Comparison of ENCODE assay signal across 18 cellular contexts in genomic region chr13:111165189-111165588, GRCh38. TPM values are rescaled to one million over a fixed set of nuclear protein-coding genes. Genes with fewer than 3 reads are reported as not detected.
DNase-seq lines count a peak whose midpoint lies in the region; ATAC-seq and TF ChIP-seq lines count a peak whose summit lies in the region.
"Had no signal": no experiment of that assay in that cellular context is flagged by ENCODE, and none has a peak within 500 bp of the region (broad histone marks: within the 10 kb centered on the region; RNA-seq: fewer than 3 reads in every experiment).

No MANE protein-coding gene starts in this region.

- H3K36me3 Mint-ChIP-seq in WTC11: peaks cover 9% of the 10 kb centered on the region
- H3K36me3 Mint-ChIP-seq in effector memory CD8-positive, alpha-beta T cell (ENCODE audit: insufficient read depth): peaks cover 21% of the 10 kb centered on the region

- ATAC-seq in GM21367 (IDR thresholded peaks at IDR 0.05; ENCODE audit: unreplicated experiment) (peak; percentile 21), HG02973 (IDR thresholded peaks at IDR 0.05; ENCODE audit: unreplicated experiment) (peak; percentile 20), WTC11 (no peak), GM18511 (IDR thresholded peaks at IDR 0.05; ENCODE audit: unreplicated experiment) (no peak)
- no peak for ATAC-seq in effector memory CD8-positive, alpha-beta T cell (replicated peaks)
- ATAC-seq: activated T-cell treated with anti-CD3 and anti-CD28 coated beads, Interleukin-2, amount 50 U/mL, for 4 hours; HepG2; natural killer cell had no signal

- peaks cover 7% of the 10 kb centered on the region; the same call in 1 of the 2 replicates for H3K9me3 Mint-ChIP-seq in WTC11
- no peaks in the 10 kb centered on the region for H3K9me3 Mint-ChIP-seq in effector memory CD8-positive, alpha-beta T cell
- H3K9me3 Mint-ChIP-seq: activated T-cell treated with anti-CD3 and anti-CD28 coated beads, Interleukin-2, amount 50 U/mL, for 4 hours; natural killer cell had no signal

- TF ChIP-seq CTCF in GM12875 (IDR thresholded peaks at IDR 0.05; ENCODE audit: borderline replicate concordance, insufficient read depth, low read depth, low read length): no peak
- TF ChIP-seq CTCF in WTC11 (IDR thresholded peaks at IDR 0.05): no peak
- no peak for TF ChIP-seq CTCF in brain microvascular endothelial cell (IDR thresholded peaks at IDR 0.05; ENCODE audit: low read depth, low read length, missing control alignments)

- POLR2A ChIA-PET in WTC11 (lab: Charles Lee): no interaction called here

- no peak overlapping the region for H3K4me3 Mint-ChIP-seq in WTC11
- no peak overlapping the region for H3K4me3 Mint-ChIP-seq in effector memory CD8-positive, alpha-beta T cell
- H3K4me3 Mint-ChIP-seq: activated T-cell treated with anti-CD3 and anti-CD28 coated beads, Interleukin-2, amount 50 U/mL, for 4 hours; natural killer cell had no signal

- DNase-seq in WTC11 (ENCODE audit: low spot score) (no peak), medulla oblongata (ENCODE audit: extremely low spot score) (no peak), brain microvascular endothelial cell (no peak)
- no peak for DNase-seq in effector memory CD8-positive, alpha-beta T cell
- DNase-seq: activated CD4-positive, CD25-positive, alpha-beta regulatory T cell; activated T-cell treated with anti-CD3 and anti-CD28 coated beads, Interleukin-2, amount 50 U/mL, for 4 hours; aorta; kidney; natural killer cell; NCI-H1417 treated with DMSO at 0.1 percent for 48 hours; NCI-H82 had no signal

- no peaks in the 10 kb centered on the region for H3K27me3 ChIP-seq in brain microvascular endothelial cell (replicated peaks)
- H3K27me3 ChIP-seq: SJSA1 had no signal

- H3K36me3 ChIP-seq in brain microvascular endothelial cell (replicated peaks): no peaks in the 10 kb centered on the region

- CTCF ChIA-PET in WTC11 (lab: Charles Lee): no interaction called here

- H3K4me1 Mint-ChIP-seq in WTC11: no peaks in the 10 kb centered on the region; the same call in 1 of the 2 replicates
- H3K4me1 Mint-ChIP-seq in effector memory CD8-positive, alpha-beta T cell (ENCODE audit: low read depth in 2 of 2): peaks cover 35 to 57% of the 10 kb centered on the region in 2 donors

- no peaks in the 10 kb centered on the region for H3K27me3 Mint-ChIP-seq in WTC11 (ENCODE audit: low read depth)
- no peaks in the 10 kb centered on the region for H3K27me3 Mint-ChIP-seq in effector memory CD8-positive, alpha-beta T cell

- in situ Hi-C loops in brain microvascular endothelial cell (cut with HindIII; ENCODE audit: low pct_ligation_motif_present, low sequenced_read_pairs): no loop called here

- 0 out of 2 replicates have a peak overlapping the region, but pooled peaks have one; percentile 38 for H3K27ac Mint-ChIP-seq in WTC11
- H3K27ac Mint-ChIP-seq in effector memory CD8-positive, alpha-beta T cell: peak overlapping the region in 1 of 2 donors; percentile 81

- no peak overlapping the region for H3K27ac ChIP-seq in brain microvascular endothelial cell
- H3K27ac ChIP-seq: SJSA1, skin epidermis had no signal

- H3K4me3 ChIP-seq in GM12875 (ENCODE audit: low read depth, low read length) (peak overlapping the region; percentile 17), brain microvascular endothelial cell (ENCODE audit: low read depth, low read length) (no peak overlapping the region)
- H3K4me3 ChIP-seq: SJSA1, skin epidermis had no signal

TF ChIP-seq in WTC11, 78 proteins besides CTCF, POLR2A, EP300 and RAD21:
- TF ChIP-seq, protein P1, sequence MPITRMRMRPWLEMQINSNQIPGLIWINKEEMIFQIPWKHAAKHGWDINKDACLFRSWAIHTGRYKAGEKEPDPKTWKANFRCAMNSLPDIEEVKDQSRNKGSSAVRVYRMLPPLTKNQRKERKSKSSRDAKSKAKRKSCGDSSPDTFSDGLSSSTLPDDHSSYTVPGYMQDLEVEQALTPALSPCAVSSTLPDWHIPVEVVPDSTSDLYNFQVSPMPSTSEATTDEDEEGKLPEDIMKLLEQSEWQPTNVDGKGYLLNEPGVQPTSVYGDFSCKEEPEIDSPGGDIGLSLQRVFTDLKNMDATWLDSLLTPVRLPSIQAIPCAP (CRISPR knock-in tag; IDR thresholded peaks at IDR 0.05): no peak

RNA-seq across cellular contexts. Expression of gene ARHGEF7, which starts 50.1 kb away (rescaled TPM):
- 43.3 to 47.3 TPM (median 44.3 TPM) in 3 replicates for total RNA-seq in WTC11 (2021)

Comparison
In these comparisons a context has a peak if more than half of its experiments do, and no peak if none do; other contexts are left out.
1. ATAC-seq: peak in GM21367 (single experiment) and HG02973 (single experiment); none in WTC11 (single experiment), effector memory CD8-positive, alpha-beta T cell (single experiment) and GM18511 (single experiment).